ENCODE assay signal across 1 cellular context in the genomic region with DNA sequence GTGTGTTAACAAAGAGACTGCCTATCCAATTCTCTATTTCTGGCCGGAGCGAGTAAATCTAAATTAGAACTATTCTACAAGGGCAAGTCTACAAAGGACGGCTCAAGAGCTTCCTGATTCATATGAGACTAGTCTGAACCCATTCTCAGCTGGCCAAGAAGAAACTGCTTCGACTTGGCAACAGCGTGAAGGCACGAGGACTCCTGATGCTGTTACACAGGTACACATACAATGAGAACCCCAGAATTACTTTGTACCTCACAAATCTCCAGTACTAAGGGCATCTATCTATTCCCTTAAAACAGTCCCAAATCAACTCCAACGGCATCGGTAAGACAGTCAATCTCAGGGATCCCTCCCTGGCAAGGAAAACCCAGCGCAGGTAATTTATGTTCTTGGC.
TF ChIP-seq lines count a peak whose summit lies in the region.

No MANE protein-coding gene starts in this region.

TF ChIP-seq in WTC11, 78 proteins besides CTCF, POLR2A, EP300 and RAD21 (continued from another document):
- TF ChIP-seq SMAD3 (CRISPR knock-in tag; IDR thresholded peaks at IDR 0.05; ENCODE audit: borderline replicate concordance) (no peak), ZNF671 (CRISPR knock-in tag; IDR thresholded peaks at IDR 0.05) (no peak), ZBTB21 (CRISPR knock-in tag; IDR thresholded peaks at IDR 0.05; ENCODE audit: borderline replicate concordance) (no peak), JUN (CRISPR knock-in tag; IDR thresholded peaks at IDR 0.05) (no peak)
TF ChIP-seq in WTC11: peak in this region for 0.
